19 cellular contexts compared by ENCODE assay signal in the genomic region with DNA sequence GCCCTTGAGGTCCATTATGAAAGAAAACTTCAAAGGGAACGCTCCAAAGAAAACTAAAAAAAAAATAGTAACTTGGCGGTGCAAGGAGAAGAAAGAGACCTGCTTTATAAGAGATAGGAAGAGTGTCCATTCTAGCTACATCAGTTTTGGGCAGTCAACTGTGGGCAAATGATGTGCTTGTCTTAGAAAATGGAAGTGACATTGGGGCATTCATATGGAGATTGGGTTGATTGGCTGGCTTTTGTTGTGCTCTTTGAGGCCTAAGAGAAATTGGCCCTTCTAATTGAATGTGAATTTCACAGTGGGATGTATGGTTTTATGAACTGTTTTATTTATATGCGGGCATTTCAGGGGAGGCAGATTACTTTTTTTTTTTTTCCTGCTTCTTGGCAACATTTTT. TPM values are rescaled to one million over a fixed set of nuclear protein-coding genes. Genes with fewer than 3 reads are reported as not detected.
DNase-seq lines count a peak whose midpoint lies in the region; ATAC-seq and TF ChIP-seq lines count a peak whose summit lies in the region.
"Had no signal": no experiment of that assay in that cellular context is flagged by ENCODE, and none has a peak within 500 bp of the region (broad histone marks: within the 10 kb centered on the region; RNA-seq: fewer than 3 reads in every experiment).

No MANE protein-coding gene starts in this region.

- in situ Hi-C loops in HAP-1 (cut with MboI; ENCODE audit: low sequenced_read_pairs): no loop called here

- DNase-seq in HAP-1 (ENCODE audit: low spot score in 2 of 2) (peak; percentile 40 to 78), NT2/D1 (ENCODE audit: low read depth, low spot score) (peak; percentile 82), psoas muscle (no peak), EL (no peak), NCI-H2171 treated with DMSO at 0.1 percent for 48 hours (lab: John Stamatoyannopoulos, UW) (no peak)
- no peak for DNase-seq in activated CD4-positive, alpha-beta T cell treated with anti-CD3 and anti-CD28 coated beads, Interleukin-2, amount 10 ng/mL, durations not matched to agents 7 days and 5 days
- DNase-seq: Calu3; CD8-positive, alpha-beta T cell; DMS53; KG1; MV-4-11; NCI-H2171; NCI-H446; NK-92 treated with Interleukin-12 subunit alpha and Interleukin-12 subunit beta, amount 100 ng/mL, for 24 hours; SHP77; SK-N-SH; T-cell had no signal

- no peaks in the 10 kb centered on the region for H3K27me3 Mint-ChIP-seq in activated CD4-positive, alpha-beta T cell treated with anti-CD3 and anti-CD28 coated beads, Interleukin-2, amount 10 ng/mL, durations not matched to agents 7 days and 5 days
- H3K27me3 Mint-ChIP-seq: T-cell had no signal

- H3K4me1 ChIP-seq in HAP-1 (peaks cover 13% of the 10 kb centered on the region), NT2/D1 (ENCODE audit: insufficient read depth, insufficient read length) (no peaks in the 10 kb centered on the region), iPS-15b (ENCODE audit: control insufficient read depth, insufficient read depth, low read length) (peaks cover 29% of the 10 kb centered on the region), psoas muscle (peaks cover 18% of the 10 kb centered on the region)

- H3K4me3 Mint-ChIP-seq in activated CD4-positive, alpha-beta T cell treated with anti-CD3 and anti-CD28 coated beads, Interleukin-2, amount 10 ng/mL, durations not matched to agents 7 days and 5 days: no peak overlapping the region
- H3K4me3 Mint-ChIP-seq: CD8-positive, alpha-beta T cell; T-cell had no signal

- no peak for TF ChIP-seq CTCF in psoas muscle (IDR thresholded peaks at IDR 0.05)

- 88 to 92% (median 90%) methylated on average over 3 of the region's 3 CpGs for WGBS in psoas muscle, 3 donors

- H3K27ac Mint-ChIP-seq in activated CD4-positive, alpha-beta T cell treated with anti-CD3 and anti-CD28 coated beads, Interleukin-2, amount 10 ng/mL, durations not matched to agents 7 days and 5 days: no peak overlapping the region
- H3K27ac Mint-ChIP-seq: CD8-positive, alpha-beta T cell; T-cell had no signal

- POLR2A ChIA-PET in activated CD4-positive, alpha-beta T cell treated with anti-CD3 and anti-CD28 coated beads, Interleukin-2, amount 10 ng/mL, durations not matched to agents 7 days and 5 days (lab: Charles Lee): no interaction called here

- H3K36me3 Mint-ChIP-seq in activated CD4-positive, alpha-beta T cell treated with anti-CD3 and anti-CD28 coated beads, Interleukin-2, amount 10 ng/mL, durations not matched to agents 7 days and 5 days (ENCODE audit: low read depth): no peaks in the 10 kb centered on the region
- H3K36me3 Mint-ChIP-seq: CD8-positive, alpha-beta T cell; T-cell had no signal

- intact Hi-C loops in psoas muscle (cut with DNase I): no loop called here

- H3K4me3 ChIP-seq in HAP-1 (no peak overlapping the region), NT2/D1 (ENCODE audit: insufficient read length, low read depth) (no peak overlapping the region), iPS-15b (ENCODE audit: low read depth, low read length) (peak overlapping the region; percentile 23), psoas muscle (no peak overlapping the region)
- H3K4me3 ChIP-seq: BLaER1 had no signal

- peaks cover 2% of the 10 kb centered on the region for H3K4me1 Mint-ChIP-seq in activated CD4-positive, alpha-beta T cell treated with anti-CD3 and anti-CD28 coated beads, Interleukin-2, amount 10 ng/mL, durations not matched to agents 7 days and 5 days

- H3K9me3 ChIP-seq in HAP-1 (no peaks in the 10 kb centered on the region), NT2/D1 (ENCODE audit: insufficient read depth, low read length) (no peaks in the 10 kb centered on the region), iPS-15b (ENCODE audit: control insufficient read depth, insufficient read depth, low read length) (no peaks in the 10 kb centered on the region), psoas muscle (no peaks in the 10 kb centered on the region)
- H3K9me3 ChIP-seq: BLaER1, SK-N-SH had no signal

- H3K9ac ChIP-seq in NT2/D1 (ENCODE audit: insufficient read length, low read depth): no peak overlapping the region
- peak overlapping the region; percentile 55 for H3K9ac ChIP-seq in iPS-15b (ENCODE audit: low read depth, low read length)
- H3K9ac ChIP-seq: BLaER1, SK-N-SH had no signal

- CTCF ChIA-PET in activated CD4-positive, alpha-beta T cell treated with anti-CD3 and anti-CD28 coated beads, Interleukin-2, amount 10 ng/mL, durations not matched to agents 7 days and 5 days (lab: Charles Lee): no interaction called here

- no peaks in the 10 kb centered on the region for H3K27me3 ChIP-seq in HAP-1 (ENCODE audit: low read depth)
- no peaks in the 10 kb centered on the region for H3K27me3 ChIP-seq in NT2/D1 (ENCODE audit: insufficient read depth, insufficient read length)
- H3K27me3 ChIP-seq in iPS-15b (ENCODE audit: control insufficient read depth, insufficient read depth, low read length): no peaks in the 10 kb centered on the region
- no peaks in the 10 kb centered on the region for H3K27me3 ChIP-seq in psoas muscle (ENCODE audit: insufficient read depth in 3 of 3, low read length in 2 of 3)
- H3K27me3 ChIP-seq: BLaER1 had no signal

- peak overlapping the region; percentile 23 for H3K27ac ChIP-seq in psoas muscle
- H3K27ac ChIP-seq: BLaER1 had no signal

- ATAC-seq in psoas muscle: no peak
- ATAC-seq: CD8-positive, alpha-beta T cell; T-cell had no signal

- no peaks in the 10 kb centered on the region for H3K36me3 ChIP-seq in HAP-1 (replicated peaks)
- H3K36me3 ChIP-seq in NT2/D1 (ENCODE audit: insufficient read depth, insufficient read length, low read length): no peaks in the 10 kb centered on the region
- no peaks in the 10 kb centered on the region for H3K36me3 ChIP-seq in iPS-15b (ENCODE audit: control insufficient read depth, insufficient read depth, low read length)
- H3K36me3 ChIP-seq in psoas muscle (ENCODE audit: insufficient read depth in 1 of 2, low read depth in 1 of 2): no peaks in the 10 kb centered on the region
- H3K36me3 ChIP-seq: BLaER1 had no signal

- no peaks in the 10 kb centered on the region for H3K9me3 Mint-ChIP-seq in activated CD4-positive, alpha-beta T cell treated with anti-CD3 and anti-CD28 coated beads, Interleukin-2, amount 10 ng/mL, durations not matched to agents 7 days and 5 days
- H3K9me3 Mint-ChIP-seq: CD8-positive, alpha-beta T cell; T-cell had no signal

RNA-seq across cellular contexts. Expression of a gene that starts 13.2 kb away (rescaled TPM):
- total RNA-seq in psoas muscle: 100 to 1,000 TPM in 3 of 4 donors, 10 to 100 TPM in 1; 86.1 to 189 (median 158) TPM
- polyA plus RNA-seq in psoas muscle: 10 to 100 TPM in 2 of 3 donors, 1 to 10 TPM in 1; 8.3 to 73.3 (median 18.7) TPM
- total RNA-seq in activated CD4-positive, alpha-beta T cell treated with anti-CD3 and anti-CD28 coated beads, Interleukin-2, amount 10 ng/mL, durations not matched to agents 7 days and 5 days: 10 to 100 TPM; 20.2 to 25.0 TPM

RNA-seq across cellular contexts. Expression of a gene that starts 20.0 kb away (rescaled TPM):
- 10 to 100 TPM in 2 of 4 donors, 1 to 10 TPM in 2; 4.9 to 11.5 (median 7.6) TPM for total RNA-seq in psoas muscle
- 10 to 100 TPM; 10.7 to 38.5 (median 19.6) TPM for polyA plus RNA-seq in psoas muscle
- 10 to 100 TPM; 68.3 to 80.3 TPM for total RNA-seq in activated CD4-positive, alpha-beta T cell treated with anti-CD3 and anti-CD28 coated beads, Interleukin-2, amount 10 ng/mL, durations not matched to agents 7 days and 5 days

Comparison
In these comparisons a context has a peak if more than half of its experiments do, and no peak if none do; other contexts are left out.
1. DNase-seq: peak in HAP-1 (2 of 2) and NT2/D1 (single experiment); none in psoas muscle (0 of 2), EL (single experiment), NCI-H2171 treated with DMSO at 0.1 percent for 48 hours (single experiment) and activated CD4-positive, alpha-beta T cell treated with anti-CD3 and anti-CD28 coated beads, Interleukin-2, amount 10 ng/mL, durations not matched to agents 7 days and 5 days (single experiment).
2. RNA of a gene that starts 20.0 kb away (total RNA-seq): 68.3 to 80.3 TPM in activated CD4-positive, alpha-beta T cell treated with anti-CD3 and anti-CD28 coated beads, Interleukin-2, amount 10 ng/mL, durations not matched to agents 7 days and 5 days; 4.9 to 11.5 TPM in psoas muscle; every median in the first group is over 4 times any median in the second.